ENCODE assay signal across 1 cellular context in the genomic region with DNA sequence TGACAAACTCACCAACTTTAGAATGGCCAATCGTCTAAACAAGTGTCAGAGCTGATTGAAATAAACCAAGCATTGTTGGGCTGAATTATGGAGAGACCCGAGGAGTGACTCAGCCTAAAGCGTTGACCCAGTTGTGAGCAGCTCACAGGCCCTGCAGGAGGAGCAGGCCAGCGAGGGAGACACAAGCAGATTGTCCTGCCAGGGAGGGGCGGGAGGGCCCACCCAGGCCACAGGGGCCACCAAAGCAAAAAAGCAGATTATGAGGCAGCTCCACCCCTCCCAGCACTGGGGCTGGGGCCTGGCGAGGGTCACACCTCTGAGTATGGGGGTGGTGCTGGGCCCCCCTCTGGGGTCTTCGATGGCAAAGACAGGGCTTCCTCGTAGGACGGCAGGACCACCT.
A peak's percentile ranks its signal among the peaks of the same experiment; 100 is the strongest.
TF ChIP-seq lines count a peak whose summit lies in the region.

No MANE protein-coding gene starts in this region.

TF ChIP-seq in K562, 482 proteins besides CTCF, POLR2A, EP300 and RAD21 (continued from another document and continues in another):
- peak; percentile 30; the same call in 1 of the 2 replicates for TF ChIP-seq VEZF1 (CRISPR knock-in tag; IDR thresholded peaks at IDR 0.05)
- no peak for TF ChIP-seq FOXK1 (CRISPR knock-in tag; IDR thresholded peaks at IDR 0.05; ENCODE audit: borderline replicate concordance)
- no peak for TF ChIP-seq ZNF140 (CRISPR knock-in tag; IDR thresholded peaks at IDR 0.05)
- TF ChIP-seq ZNF561 (CRISPR knock-in tag; conservative IDR thresholded peaks at IDR 0.05), result no peak
- TF ChIP-seq STAT6 (CRISPR knock-in tag; IDR thresholded peaks at IDR 0.05), result no peak
- no peak for TF ChIP-seq ZNF277 (CRISPR knock-in tag; IDR thresholded peaks at IDR 0.05; ENCODE audit: borderline replicate concordance)
- no peak for TF ChIP-seq ELF4 (CRISPR knock-in tag; IDR thresholded peaks at IDR 0.05)
- TF ChIP-seq, protein P1, sequence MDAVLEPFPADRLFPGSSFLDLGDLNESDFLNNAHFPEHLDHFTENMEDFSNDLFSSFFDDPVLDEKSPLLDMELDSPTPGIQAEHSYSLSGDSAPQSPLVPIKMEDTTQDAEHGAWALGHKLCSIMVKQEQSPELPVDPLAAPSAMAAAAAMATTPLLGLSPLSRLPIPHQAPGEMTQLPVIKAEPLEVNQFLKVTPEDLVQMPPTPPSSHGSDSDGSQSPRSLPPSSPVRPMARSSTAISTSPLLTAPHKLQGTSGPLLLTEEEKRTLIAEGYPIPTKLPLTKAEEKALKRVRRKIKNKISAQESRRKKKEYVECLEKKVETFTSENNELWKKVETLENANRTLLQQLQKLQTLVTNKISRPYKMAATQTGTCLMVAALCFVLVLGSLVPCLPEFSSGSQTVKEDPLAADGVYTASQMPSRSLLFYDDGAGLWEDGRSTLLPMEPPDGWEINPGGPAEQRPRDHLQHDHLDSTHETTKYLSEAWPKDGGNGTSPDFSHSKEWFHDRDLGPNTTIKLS (IDR thresholded peaks at IDR 0.05; ENCODE audit: borderline replicate concordance, low read depth), result no peak
- TF ChIP-seq MGA (IDR thresholded peaks at IDR 0.05), result 0 out of 2 replicates have a peak, but pooled peaks have one; percentile 5
- TF ChIP-seq RBFOX2 (IDR thresholded peaks at IDR 0.05; ENCODE audit: low read depth, low read length), result 0 out of 2 replicates have a peak, but pooled peaks have one; percentile 27
- peak; percentile 47; the same call in 1 of the 2 replicates for TF ChIP-seq KLF6 (CRISPR knock-in tag; IDR thresholded peaks at IDR 0.05; ENCODE audit: borderline replicate concordance)
- TF ChIP-seq SRF (CRISPR knock-in tag; IDR thresholded peaks at IDR 0.05), result no peak
- TF ChIP-seq WHSC1 (IDR thresholded peaks at IDR 0.05; ENCODE audit: low read length), result no peak
- no peak for TF ChIP-seq CEBPZ (IDR thresholded peaks at IDR 0.05; ENCODE audit: borderline replicate concordance, low read depth, low read length)
- TF ChIP-seq KAT8 (IDR thresholded peaks at IDR 0.05; ENCODE audit: low read depth), result no peak
- no peak for TF ChIP-seq ZNF507 (tag; conservative IDR thresholded peaks at IDR 0.05)
- TF ChIP-seq NR2C2 (CRISPR knock-in tag; IDR thresholded peaks at IDR 0.05), result no peak
- TF ChIP-seq NR2C2 (tag; IDR thresholded peaks at IDR 0.05), result peak; percentile 18; the same call in 1 of the 2 replicates
- TF ChIP-seq SNIP1 (IDR thresholded peaks at IDR 0.05; ENCODE audit: low read depth), result no peak
- TF ChIP-seq, protein P2, sequence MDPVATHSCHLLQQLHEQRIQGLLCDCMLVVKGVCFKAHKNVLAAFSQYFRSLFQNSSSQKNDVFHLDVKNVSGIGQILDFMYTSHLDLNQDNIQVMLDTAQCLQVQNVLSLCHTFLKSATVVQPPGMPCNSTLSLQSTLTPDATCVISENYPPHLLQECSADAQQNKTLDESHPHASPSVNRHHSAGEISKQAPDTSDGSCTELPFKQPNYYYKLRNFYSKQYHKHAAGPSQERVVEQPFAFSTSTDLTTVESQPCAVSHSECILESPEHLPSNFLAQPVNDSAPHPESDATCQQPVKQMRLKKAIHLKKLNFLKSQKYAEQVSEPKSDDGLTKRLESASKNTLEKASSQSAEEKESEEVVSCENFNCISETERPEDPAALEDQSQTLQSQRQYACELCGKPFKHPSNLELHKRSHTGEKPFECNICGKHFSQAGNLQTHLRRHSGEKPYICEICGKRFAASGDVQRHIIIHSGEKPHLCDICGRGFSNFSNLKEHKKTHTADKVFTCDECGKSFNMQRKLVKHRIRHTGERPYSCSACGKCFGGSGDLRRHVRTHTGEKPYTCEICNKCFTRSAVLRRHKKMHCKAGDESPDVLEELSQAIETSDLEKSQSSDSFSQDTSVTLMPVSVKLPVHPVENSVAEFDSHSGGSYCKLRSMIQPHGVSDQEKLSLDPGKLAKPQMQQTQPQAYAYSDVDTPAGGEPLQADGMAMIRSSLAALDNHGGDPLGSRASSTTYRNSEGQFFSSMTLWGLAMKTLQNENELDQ (CRISPR knock-in tag; IDR thresholded peaks at IDR 0.05; ENCODE audit: borderline replicate concordance), result no peak
- TF ChIP-seq JUND (IDR thresholded peaks at IDR 0.05; ENCODE audit: borderline replicate concordance, low read depth, low read length), result peak; percentile 48
- no peak; the same call in 2 of the 3 replicates for TF ChIP-seq JUND (tag; IDR thresholded peaks at IDR 0.05; ENCODE audit: borderline replicate concordance, low read depth, low read length)
- TF ChIP-seq SMAD4 (CRISPR knock-in tag; conservative IDR thresholded peaks at IDR 0.05), result peak; percentile 23; the same call in 1 of the 2 replicates
- TF ChIP-seq SIN3B (IDR thresholded peaks at IDR 0.05; ENCODE audit: low read depth), result no peak
- peak; percentile 38; the same call in 1 of the 2 replicates for TF ChIP-seq ZNF766 (CRISPR knock-in tag; conservative IDR thresholded peaks at IDR 0.05)
- no peak for TF ChIP-seq MYC (IDR thresholded peaks at IDR 0.05; ENCODE audit: low read depth, low read length)
- 0 out of 2 replicates have a peak, but pooled peaks have one; percentile 43 for TF ChIP-seq MYC (CRISPR knock-in tag; IDR thresholded peaks at IDR 0.05; ENCODE audit: borderline replicate concordance, low read depth)
- no peak for TF ChIP-seq RBM17 (IDR thresholded peaks at IDR 0.05; ENCODE audit: borderline replicate concordance, low read depth, low read length)
